Comparison of ENCODE assay signal across 8 cellular contexts in the genomic region with DNA sequence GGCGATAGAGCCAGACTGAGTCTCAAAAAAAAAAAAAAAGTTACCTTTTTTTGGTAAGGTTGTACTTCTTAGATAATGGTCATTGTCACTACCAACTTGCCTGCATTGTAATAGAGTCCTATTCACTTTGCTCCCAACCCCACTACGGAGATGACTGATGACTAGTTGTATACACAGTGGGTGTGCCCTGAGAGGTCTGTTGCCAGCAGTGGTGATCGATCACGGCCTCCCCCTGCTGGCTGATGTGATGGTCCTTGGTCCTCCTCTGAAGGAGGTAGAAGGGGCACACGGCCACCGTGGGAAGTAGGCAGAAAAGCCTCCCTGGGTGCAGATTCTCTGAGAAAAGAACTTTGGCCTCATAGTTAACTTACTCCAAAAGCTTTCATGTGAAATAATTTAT. TPM values are rescaled to one million over a fixed set of nuclear protein-coding genes. Genes with fewer than 3 reads are reported as not detected.
DNase-seq lines count a peak whose midpoint lies in the region; ATAC-seq lines count a peak whose summit lies in the region.

No MANE protein-coding gene starts in this region.

- H3K4me3 Mint-ChIP-seq in activated T-cell treated with anti-CD3 and anti-CD28 coated beads, Interleukin-2, amount 50 U/mL, for 24 hours = no peak overlapping the region
- H3K4me3 Mint-ChIP-seq in stimulated activated naive CD8-positive, alpha-beta T cell treated with anti-CD3 and anti-CD28 coated beads, Interleukin-15, amount 100 ng/mL, for 72 hours = no peak overlapping the region

- H3K4me1 Mint-ChIP-seq in activated T-cell treated with anti-CD3 and anti-CD28 coated beads, Interleukin-2, amount 50 U/mL, for 24 hours (ENCODE audit: low read depth) = no peaks in the 10 kb centered on the region
- no peaks in the 10 kb centered on the region for H3K4me1 Mint-ChIP-seq in stimulated activated naive CD8-positive, alpha-beta T cell treated with anti-CD3 and anti-CD28 coated beads, Interleukin-15, amount 100 ng/mL, for 72 hours

- ATAC-seq in GM21619 (IDR thresholded peaks at IDR 0.05; ENCODE audit: unreplicated experiment) (peak; percentile 73), GM21786 (IDR thresholded peaks at IDR 0.05; ENCODE audit: unreplicated experiment) (no peak)
- ATAC-seq in stimulated activated naive CD8-positive, alpha-beta T cell treated with anti-CD3 and anti-CD28 coated beads, Interleukin-15, amount 100 ng/mL, for 72 hours = peak; percentile 96

- peak; percentile 45 for DNase-seq in DMS114 treated with DMSO at 0.1 percent for 48 hours (lab: John Stamatoyannopoulos, UW; ENCODE audit: unreplicated experiment)
- peak; percentile 71 for DNase-seq in NCI-H460 (ENCODE audit: extremely low read depth, low read depth)
- peak; percentile 54 for DNase-seq in activated T-cell treated with anti-CD3 and anti-CD28 coated beads, Interleukin-2, amount 50 U/mL, for 24 hours
- DNase-seq in iPS DF 19.7 (ENCODE audit: low read depth, low spot score) = peak; percentile 9
- DNase-seq in stimulated activated naive CD8-positive, alpha-beta T cell treated with anti-CD3 and anti-CD28 coated beads, Interleukin-15, amount 100 ng/mL, for 72 hours = peak; percentile 44 to 61
- DNase-seq in NCI-H2196 treated with DMSO at 0.1 percent for 48 hours (lab: John Stamatoyannopoulos, UW; ENCODE audit: unreplicated experiment) = no peak

- peaks cover 24% of the 10 kb centered on the region for H3K27me3 Mint-ChIP-seq in activated T-cell treated with anti-CD3 and anti-CD28 coated beads, Interleukin-2, amount 50 U/mL, for 24 hours
- H3K27me3 Mint-ChIP-seq in stimulated activated naive CD8-positive, alpha-beta T cell treated with anti-CD3 and anti-CD28 coated beads, Interleukin-15, amount 100 ng/mL, for 72 hours = peaks cover 20% of the 10 kb centered on the region

- H3K36me3 Mint-ChIP-seq in activated T-cell treated with anti-CD3 and anti-CD28 coated beads, Interleukin-2, amount 50 U/mL, for 24 hours (ENCODE audit: low read depth) = no peaks in the 10 kb centered on the region

- no peaks in the 10 kb centered on the region for H3K9me3 Mint-ChIP-seq in activated T-cell treated with anti-CD3 and anti-CD28 coated beads, Interleukin-2, amount 50 U/mL, for 24 hours
- no peaks in the 10 kb centered on the region for H3K9me3 Mint-ChIP-seq in stimulated activated naive CD8-positive, alpha-beta T cell treated with anti-CD3 and anti-CD28 coated beads, Interleukin-15, amount 100 ng/mL, for 72 hours

- H3K27ac Mint-ChIP-seq in activated T-cell treated with anti-CD3 and anti-CD28 coated beads, Interleukin-2, amount 50 U/mL, for 24 hours = no peak overlapping the region
- H3K27ac Mint-ChIP-seq in stimulated activated naive CD8-positive, alpha-beta T cell treated with anti-CD3 and anti-CD28 coated beads, Interleukin-15, amount 100 ng/mL, for 72 hours = no peak overlapping the region

RNA-seq across cellular contexts. Expression of a gene that starts 10.7 kb away (rescaled TPM):
- total RNA-seq in NCI-H460 (2014; rRNA removed; shearing (Covaris generic)) = 0.29 and 0.50 TPM in 2 replicates
- polyA plus RNA-seq in NCI-H460 (2014; cell fraction: nucleus; rRNA removed) = 0.18 and 3.9 TPM in 2 replicates

RNA-seq across cellular contexts. Expression of a gene that starts 35.0 kb away (rescaled TPM):
- total RNA-seq in NCI-H460 (2014; rRNA removed; shearing (Covaris generic)) = 113 and 138 TPM in 2 replicates
- polyA plus RNA-seq in NCI-H460 (2014; cell fraction: nucleus; rRNA removed) = 46.7 and 52.0 TPM in 2 replicates
